ENCODE assay signal across 1 cellular context in genomic region chr2:26694001-26694400, GRCh38.
TF ChIP-seq lines count a peak whose summit lies in the region.

No MANE protein-coding gene starts in this region.

TF ChIP-seq in GM23338, 12 proteins besides CTCF, POLR2A, EP300 and RAD21 (continued from another document):
- no peak for TF ChIP-seq ZNF462 (CRISPR knock-in tag; IDR thresholded peaks at IDR 0.05)
- TF ChIP-seq ETS1 (IDR thresholded peaks at IDR 0.05) = no peak
- TF ChIP-seq POLR2AphosphoS5 (IDR thresholded peaks at IDR 0.05; ENCODE audit: low read depth) = no peak
